ENCODE assay signal across 11 cellular contexts in genomic region chr5:132476853-132477729, GRCh38. TPM values are rescaled to one million over a fixed set of nuclear protein-coding genes. Genes with fewer than 3 reads are reported as not detected.
A peak's percentile ranks its signal among the peaks of the same experiment; 100 is the strongest.
DNase-seq lines count a peak whose midpoint lies in the region; ATAC-seq and TF ChIP-seq lines count a peak whose summit lies in the region.
"Had no signal": no experiment of that assay in that cellular context is flagged by ENCODE, and none has a peak within 500 bp of the region (broad histone marks: within the 10 kb centered on the region; RNA-seq: fewer than 3 reads in every experiment).

No MANE protein-coding gene starts in this region.

- no peak overlapping the region for H2BK120ac ChIP-seq in H9 (ENCODE audit: low read depth, low read length, poor library complexity, severe bottlenecking)

- H3K4me3 Mint-ChIP-seq in CD4-positive, CD25-positive, alpha-beta regulatory T cell, result peak overlapping the region; percentile 30 to 82 (median 60)
- H3K4me3 Mint-ChIP-seq in H9, result no peak overlapping the region
- H3K4me3 Mint-ChIP-seq in activated T-helper 1 cell treated with anti-CD3 and anti-CD28 coated beads, Interleukin-12 subunit alpha, Interleukin-12 subunit beta, Interleukin-2, Interleukin-4 antibody, amounts not matched to agents 30 ng/mL and 10 ng/mL and 1 ng/mL, durations not matched to agents 14 hours and 24 hours and 36 hours, result no peak overlapping the region

- intact Hi-C loops in activated T-helper 1 cell treated with anti-CD3 and anti-CD28 coated beads, Interleukin-12 subunit alpha, Interleukin-12 subunit beta, Interleukin-2, Interleukin-4 antibody, amounts not matched to agents 30 ng/mL and 10 ng/mL and 1 ng/mL, durations not matched to agents 14 hours and 24 hours and 36 hours (cut with micrococcal nuclease), result no loop called here

- H3K79me2 ChIP-seq in H9 (ENCODE audit: insufficient read depth, low read length), result no peaks in the 10 kb centered on the region

- no peak overlapping the region for H3K56ac ChIP-seq in H9 (ENCODE audit: insufficient read length, low read depth, low read length)

- H3K9me3 Mint-ChIP-seq in CD4-positive, CD25-positive, alpha-beta regulatory T cell, result no peaks in the 10 kb centered on the region
- no peaks in the 10 kb centered on the region; a peak in 1 of 5 replicates for H3K9me3 Mint-ChIP-seq in H9
- no peaks in the 10 kb centered on the region for H3K9me3 Mint-ChIP-seq in activated T-helper 1 cell treated with anti-CD3 and anti-CD28 coated beads, Interleukin-12 subunit alpha, Interleukin-12 subunit beta, Interleukin-2, Interleukin-4 antibody, amounts not matched to agents 30 ng/mL and 10 ng/mL and 1 ng/mL, durations not matched to agents 14 hours and 24 hours and 36 hours

- peaks cover 8% of the 10 kb centered on the region for H3K36me3 Mint-ChIP-seq in CD4-positive, CD25-positive, alpha-beta regulatory T cell
- H3K36me3 Mint-ChIP-seq in H9 (ENCODE audit: insufficient read depth in 1 of 3, low read depth in 3 of 3), result no peaks in the 10 kb centered on the region; a peak in 1 of 7 replicates
- H3K36me3 Mint-ChIP-seq in activated T-helper 1 cell treated with anti-CD3 and anti-CD28 coated beads, Interleukin-12 subunit alpha, Interleukin-12 subunit beta, Interleukin-2, Interleukin-4 antibody, amounts not matched to agents 30 ng/mL and 10 ng/mL and 1 ng/mL, durations not matched to agents 14 hours and 24 hours and 36 hours (ENCODE audit: low read depth), result peaks cover 4% of the 10 kb centered on the region

- H4K20me1 ChIP-seq in H9 (ENCODE audit: control insufficient read depth, insufficient read depth, insufficient read length), result no peaks in the 10 kb centered on the region

- no peak overlapping the region for H4K8ac ChIP-seq in H9 (replicated peaks; ENCODE audit: insufficient read length, low read depth, low read length)

- no peaks in the 10 kb centered on the region for H3K23me2 ChIP-seq in H9 (ENCODE audit: insufficient read length, low read depth, low read length, poor library complexity, severe bottlenecking)

- H3K27ac Mint-ChIP-seq in CD4-positive, CD25-positive, alpha-beta regulatory T cell, result peak overlapping the region; percentile 84 to 96 (median 87)
- no peak overlapping the region; a peak in 1 of 7 replicates for H3K27ac Mint-ChIP-seq in H9
- H3K27ac Mint-ChIP-seq in activated T-helper 1 cell treated with anti-CD3 and anti-CD28 coated beads, Interleukin-12 subunit alpha, Interleukin-12 subunit beta, Interleukin-2, Interleukin-4 antibody, amounts not matched to agents 30 ng/mL and 10 ng/mL and 1 ng/mL, durations not matched to agents 14 hours and 24 hours and 36 hours, result peak overlapping the region; percentile 68

- peaks cover 9% of the 10 kb centered on the region for H3K36me3 ChIP-seq in CD4-positive, CD25-positive, alpha-beta regulatory T cell (ENCODE audit: control insufficient read depth, insufficient read depth, low read length)
- peaks cover 0 to 4% of the 10 kb centered on the region in 2 donors for H3K36me3 ChIP-seq in mucosa of rectum (ENCODE audit: control insufficient read depth in 2 of 2, insufficient read depth in 2 of 2, low read length in 2 of 2)

- H3K4me1 ChIP-seq in CD4-positive, CD25-positive, alpha-beta regulatory T cell (ENCODE audit: control insufficient read depth, insufficient read depth, low read length, poor library complexity, severe bottlenecking), result peaks cover 78% of the 10 kb centered on the region
- H3K4me1 ChIP-seq in H9 (ENCODE audit: insufficient read depth, low read length) (peaks cover 2% of the 10 kb centered on the region; the same call in 1 of the 2 replicates), mucosa of rectum (ENCODE audit: control insufficient read depth in 2 of 2, insufficient read depth in 2 of 2, low read length in 2 of 2) (peaks cover 46 to 49% of the 10 kb centered on the region in 2 donors)

- no peak overlapping the region for H2BK12ac ChIP-seq in H9 (ENCODE audit: insufficient read length, low read depth, low read length)

- no peak overlapping the region for H4K5ac ChIP-seq in H9 (ENCODE audit: insufficient read length, low read depth, low read length)

- H4K91ac ChIP-seq in H9 (ENCODE audit: insufficient read length, low read depth, low read length), result no peak overlapping the region

- no peaks in the 10 kb centered on the region for H3K9me3 ChIP-seq in CD4-positive, CD25-positive, alpha-beta regulatory T cell (ENCODE audit: control insufficient read depth in 2 of 2, low read length in 2 of 2)
- H3K9me3 ChIP-seq in H9 (ENCODE audit: control insufficient read depth, low read depth, low read length) (no peaks in the 10 kb centered on the region), mucosa of rectum (ENCODE audit: control insufficient read depth in 2 of 2, low read length in 2 of 2) (no peaks in the 10 kb centered on the region)
- H3K9me3 ChIP-seq: SJSA1 had no signal

- H3K4ac ChIP-seq in H9 (ENCODE audit: low read depth, low read length), result no peak overlapping the region

- no peak for DNase-seq in CD4-positive, CD25-positive, alpha-beta regulatory T cell
- DNase-seq in H9 (no peak), GM10266 (ENCODE audit: extremely low spot score) (no peak), GF-D8 (lab: John Stamatoyannopoulos, UW) (no peak), T-helper 9 cell (no peak), NCI-H2227 (lab: John Stamatoyannopoulos, UW; ENCODE audit: unreplicated experiment) (no peak)
- no peak for DNase-seq in activated T-helper 1 cell treated with anti-CD3 and anti-CD28 coated beads, Interleukin-12 subunit alpha, Interleukin-12 subunit beta, Interleukin-2, Interleukin-4 antibody, amounts not matched to agents 30 ng/mL and 10 ng/mL and 1 ng/mL, durations not matched to agents 14 hours and 24 hours and 36 hours (ENCODE audit: low spot score)
- DNase-seq: IMR-90; stimulated activated CD4-positive, alpha-beta T cell treated with anti-CD3 and anti-CD28 coated beads, Interleukin-1b, Interleukin-23, amount 100 ng/mL, for 48 hours had no signal

- ATAC-seq in CD4-positive, CD25-positive, alpha-beta regulatory T cell (ENCODE audit: low read depth in 2 of 2), result no peak

- no CpG with 5 or more reads among the region's 7 CpGs for WGBS in H9 (ENCODE audit: extremely low coverage, insufficient read length, low lambda C conversion rate)

- H2AFZ ChIP-seq in H9 (ENCODE audit: low read length), result no peak overlapping the region

- H3K4me3 ChIP-seq in CD4-positive, CD25-positive, alpha-beta regulatory T cell (ENCODE audit: low read depth, low read length), result no peak overlapping the region
- no peak overlapping the region for H3K4me3 ChIP-seq in mucosa of rectum (ENCODE audit: low read length in 2 of 2)
- H3K4me3 ChIP-seq: SJSA1 had no signal

- peaks cover 23 to 93% (median 70%) of the 10 kb centered on the region in 4 donors for H3K4me1 Mint-ChIP-seq in CD4-positive, CD25-positive, alpha-beta regulatory T cell
- H3K4me1 Mint-ChIP-seq in H9, result peaks cover 10 to 11% of the 10 kb centered on the region in 2 experiments
- H3K4me1 Mint-ChIP-seq in activated T-helper 1 cell treated with anti-CD3 and anti-CD28 coated beads, Interleukin-12 subunit alpha, Interleukin-12 subunit beta, Interleukin-2, Interleukin-4 antibody, amounts not matched to agents 30 ng/mL and 10 ng/mL and 1 ng/mL, durations not matched to agents 14 hours and 24 hours and 36 hours (ENCODE audit: low read depth), result peaks cover 77% of the 10 kb centered on the region

- TF ChIP-seq CTCF in H9 (conservative IDR thresholded peaks at IDR 0.05) (peak; percentile 37; the same call in 2 of the 3 replicates), GM10266 (IDR thresholded peaks at IDR 0.05; ENCODE audit: control insufficient read depth, insufficient read depth, low read depth, missing control alignments) (no peak)

- H2BK15ac ChIP-seq in H9 (ENCODE audit: low read depth, low read length), result no peak overlapping the region

- peak overlapping the region; percentile 60 for H3K27ac ChIP-seq in CD4-positive, CD25-positive, alpha-beta regulatory T cell (ENCODE audit: insufficient read depth, low read length, poor library complexity, severe bottlenecking)
- H3K27ac ChIP-seq in H9 (ENCODE audit: insufficient read length, low read depth, low read length) (no peak overlapping the region), mucosa of rectum (ENCODE audit: low read depth in 2 of 2, low read length in 2 of 2) (peak overlapping the region; percentile 46 to 64)
- H3K27ac ChIP-seq: SJSA1 had no signal

- no peak overlapping the region for H3K18ac ChIP-seq in H9 (ENCODE audit: insufficient read length, low read depth, low read length)

- H2BK5ac ChIP-seq in H9 (ENCODE audit: insufficient read length, low read length), result no peak overlapping the region

- no peaks in the 10 kb centered on the region for H3K79me1 ChIP-seq in H9 (ENCODE audit: insufficient read depth, low read depth, low read length, poor library complexity, severe bottlenecking)

- no peak overlapping the region for H3K4me2 ChIP-seq in H9 (ENCODE audit: insufficient read depth, insufficient read length, low read length)

- H3K23ac ChIP-seq in H9 (ENCODE audit: insufficient read length, low read depth, low read length), result no peak overlapping the region

- no peaks in the 10 kb centered on the region for H3K27me3 ChIP-seq in CD4-positive, CD25-positive, alpha-beta regulatory T cell (ENCODE audit: control insufficient read depth, insufficient read depth, low read length)
- H3K27me3 ChIP-seq in H9 (ENCODE audit: insufficient read depth, low read length), result no peaks in the 10 kb centered on the region
- H3K27me3 ChIP-seq in mucosa of rectum (ENCODE audit: control insufficient read depth in 2 of 2, insufficient read depth in 2 of 2, low read length in 2 of 2), result no peaks in the 10 kb centered on the region
- H3K27me3 ChIP-seq: SJSA1 had no signal

- peaks cover 21% of the 10 kb centered on the region for H3K27me3 Mint-ChIP-seq in CD4-positive, CD25-positive, alpha-beta regulatory T cell
- H3K27me3 Mint-ChIP-seq in H9 (ENCODE audit: low read depth), result no peaks in the 10 kb centered on the region
- H3K27me3 Mint-ChIP-seq in activated T-helper 1 cell treated with anti-CD3 and anti-CD28 coated beads, Interleukin-12 subunit alpha, Interleukin-12 subunit beta, Interleukin-2, Interleukin-4 antibody, amounts not matched to agents 30 ng/mL and 10 ng/mL and 1 ng/mL, durations not matched to agents 14 hours and 24 hours and 36 hours (ENCODE audit: insufficient read depth), result no peaks in the 10 kb centered on the region

- no peak overlapping the region for H3K14ac ChIP-seq in H9 (ENCODE audit: insufficient read depth, low read length)

- H2BK20ac ChIP-seq in H9 (ENCODE audit: low read depth, low read length, poor library complexity, severe bottlenecking), result no peak overlapping the region

- no peak overlapping the region for H3K9ac ChIP-seq in H9 (ENCODE audit: extremely low read depth, insufficient read length, low read length)
- H3K9ac ChIP-seq in mucosa of rectum (ENCODE audit: low read depth in 1 of 2, low read length in 2 of 2), result peak overlapping the region; percentile 51 to 56

- no peak overlapping the region for H2AK5ac ChIP-seq in H9 (ENCODE audit: insufficient read length, low read length)

- H3T11ph ChIP-seq in H9 (ENCODE audit: low read length), result no peak overlapping the region

RNA-seq across cellular contexts. Expression of gene IRF1, which starts 13.5 kb away (rescaled TPM):
- 924 TPM for total RNA-seq in CD4-positive, CD25-positive, alpha-beta regulatory T cell
- 100 to 1,000 TPM; 160 to 202 (median 190) TPM for polyA plus RNA-seq in CD4-positive, CD25-positive, alpha-beta regulatory T cell
- total RNA-seq in H9 (2021), result 7.2 and 8.7 TPM in 2 replicates
- total RNA-seq in activated T-helper 1 cell treated with anti-CD3 and anti-CD28 coated beads, Interleukin-12 subunit alpha, Interleukin-12 subunit beta, Interleukin-2, Interleukin-4 antibody, amounts not matched to agents 30 ng/mL and 10 ng/mL and 1 ng/mL, durations not matched to agents 14 hours and 24 hours and 36 hours, result 190 and 198 TPM in 2 replicates

Comparison
In these comparisons a context has a peak if more than half of its experiments do, and no peak if none do; other contexts are left out.
1. H3K27ac Mint-ChIP-seq: peak in CD4-positive, CD25-positive, alpha-beta regulatory T cell (3 of 3) and activated T-helper 1 cell treated with anti-CD3 and anti-CD28 coated beads, Interleukin-12 subunit alpha, Interleukin-12 subunit beta, Interleukin-2, Interleukin-4 antibody, amounts not matched to agents 30 ng/mL and 10 ng/mL and 1 ng/mL, durations not matched to agents 14 hours and 24 hours and 36 hours (single experiment); none in H9 (0 of 3).
2. H3K4me3 Mint-ChIP-seq: peak in CD4-positive, CD25-positive, alpha-beta regulatory T cell (4 of 4); none in H9 (0 of 2) and activated T-helper 1 cell treated with anti-CD3 and anti-CD28 coated beads, Interleukin-12 subunit alpha, Interleukin-12 subunit beta, Interleukin-2, Interleukin-4 antibody, amounts not matched to agents 30 ng/mL and 10 ng/mL and 1 ng/mL, durations not matched to agents 14 hours and 24 hours and 36 hours (single experiment).
3. RNA of gene IRF1, which starts 13.5 kb away (total RNA-seq): 924 TPM in CD4-positive, CD25-positive, alpha-beta regulatory T cell (single experiment) and 190 to 198 TPM in activated T-helper 1 cell treated with anti-CD3 and anti-CD28 coated beads, Interleukin-12 subunit alpha, Interleukin-12 subunit beta, Interleukin-2, Interleukin-4 antibody, amounts not matched to agents 30 ng/mL and 10 ng/mL and 1 ng/mL, durations not matched to agents 14 hours and 24 hours and 36 hours; 7.2 to 8.7 TPM in H9; every median in the first group is over 10 times any median in the second.